Comparison of ENCODE assay signal across 11 cellular contexts in genomic region chr9:126893079-126893478, GRCh38. TPM values are rescaled to one million over a fixed set of nuclear protein-coding genes. Genes with fewer than 3 reads are reported as not detected.
A peak's percentile ranks its signal among the peaks of the same experiment; 100 is the strongest.
DNase-seq lines count a peak whose midpoint lies in the region; ATAC-seq and TF ChIP-seq lines count a peak whose summit lies in the region.
"Had no signal": no experiment of that assay in that cellular context is flagged by ENCODE, and none has a peak within 500 bp of the region (broad histone marks: within the 10 kb centered on the region; RNA-seq: fewer than 3 reads in every experiment).

No MANE protein-coding gene starts in this region.

- TF ChIP-seq CTCF in AG10803 (conservative IDR thresholded peaks at IDR 0.05; ENCODE audit: low read length) (peak; percentile 12; the same call in 1 of the 2 replicates), HFF-Myc (IDR thresholded peaks at IDR 0.05; ENCODE audit: low read depth, low read length, missing control alignments) (peak; percentile 13), adrenal gland (IDR thresholded peaks at IDR 0.05) (peak in 4 of 6 experiments; percentile 29 to 45 (median 35)), lower leg skin (IDR thresholded peaks at IDR 0.05) (no peak)

- H3K27ac ChIP-seq in adrenal gland: no peak overlapping the region
- H3K27ac ChIP-seq: esophagus squamous epithelium, tibial nerve had no signal

- no peak for TF ChIP-seq POLR2A in adrenal gland (IDR thresholded peaks at IDR 0.05)
- no peak for TF ChIP-seq POLR2A in lower leg skin (IDR thresholded peaks at IDR 0.05)

- WGBS in adrenal gland, 4 donors: 21 to 26% (median 24%) methylated on average over 5 of the region's 5 CpGs
- 43 to 64% methylated on average over 5 of the region's 5 CpGs for WGBS in lower leg skin, 2 donors

- no peak for DNase-seq in AG10803 (ENCODE audit: low read depth)
- no peak for DNase-seq in HFF-Myc (ENCODE audit: extremely low read depth, low read depth)
- DNase-seq in adrenal gland: peak in 1 of 7 donors; percentile 7
- peak; percentile 58 for DNase-seq in left kidney (ENCODE audit: low read depth, low spot score)
- DNase-seq in mucosa of gallbladder (ENCODE audit: low spot score): no peak
- DNase-seq in lower leg skin (ENCODE audit: low spot score in 2 of 2): no peak
- DNase-seq in activated CD4-positive, alpha-beta T cell treated with anti-CD3 and anti-CD28 coated beads, Interleukin-2, amount 50 U/mL, for 48 hours: no peak
- DNase-seq: activated CD8-positive, alpha-beta memory T cell treated with anti-CD3 and anti-CD28 coated beads, Interleukin-2, amount 50 U/mL, for 48 hours; esophagus squamous epithelium had no signal

- no peaks in the 10 kb centered on the region for H3K9me3 ChIP-seq in adrenal gland (replicated peaks in 1 of 3)
- H3K9me3 ChIP-seq: esophagus squamous epithelium, tibial nerve had no signal

- H3K4me3 ChIP-seq in AG10803 (ENCODE audit: low read length) (no peak overlapping the region), HFF-Myc (replicated peaks; ENCODE audit: low read depth, low read length) (no peak overlapping the region), adrenal gland (no peak overlapping the region), lower leg skin (ENCODE audit: low read depth, poor library complexity, severe bottlenecking) (no peak overlapping the region)
- H3K4me3 ChIP-seq: esophagus squamous epithelium, tibial nerve had no signal

- intact Hi-C loops in adrenal gland (cut with DNase I) (no loop called here), lower leg skin (cut with DNase I; ENCODE audit: low total_unique reads) (no loop called here)

- no peaks in the 10 kb centered on the region for H3K36me3 ChIP-seq in adrenal gland (replicated peaks in 1 of 2)
- H3K36me3 ChIP-seq: esophagus squamous epithelium, tibial nerve had no signal

- H3K4me1 ChIP-seq in adrenal gland (replicated peaks in 1 of 2): no peaks in the 10 kb centered on the region
- H3K4me1 ChIP-seq: esophagus squamous epithelium, tibial nerve had no signal

- ATAC-seq in GM18498 (IDR thresholded peaks at IDR 0.05; ENCODE audit: unreplicated experiment): no peak

- no peaks in the 10 kb centered on the region for H3K27me3 ChIP-seq in adrenal gland
- H3K27me3 ChIP-seq: esophagus squamous epithelium, tibial nerve had no signal

RNA-seq across cellular contexts. Expression of gene RALGPS1, which starts 21.5 kb away (rescaled TPM):
- total RNA-seq in adrenal gland (1 to 10 TPM; 3.1 to 7.8 (median 5.4) TPM), mucosa of gallbladder (34.7 TPM), lower leg skin (10 to 100 TPM in 3 of 4 donors, 1 to 10 TPM in 1; 7.3 to 22.4 (median 15.4) TPM)
- 1 to 10 TPM; 2.8 to 4.4 (median 3.5) TPM for polyA plus RNA-seq in adrenal gland

RNA-seq across cellular contexts. Expression of gene ZBTB34, which starts 32.6 kb away (rescaled TPM):
- 1 to 10 TPM; 3.1 to 8.2 (median 6.5) TPM for total RNA-seq in adrenal gland
- 1 to 10 TPM; 1.7 to 3.4 (median 2.1) TPM for polyA plus RNA-seq in adrenal gland
- 9.8 TPM for total RNA-seq in mucosa of gallbladder
- total RNA-seq in lower leg skin: 10 to 100 TPM; 12.0 to 13.8 (median 13.1) TPM

Comparison
In these comparisons a context has a peak if more than half of its experiments do, and no peak if none do; other contexts are left out.
1. CTCF ChIP-seq: peak in AG10803 (single experiment), HFF-Myc (single experiment) and adrenal gland (4 of 6); none in lower leg skin (0 of 3).